ENCODE assay signal across 9 cellular contexts in genomic region chr1:152309320-152309901, GRCh38. TPM values are rescaled to one million over a fixed set of nuclear protein-coding genes. Genes with fewer than 3 reads are reported as not detected.
"Had no signal": no experiment of that assay in that cellular context is flagged by ENCODE, and none has a peak within 500 bp of the region (broad histone marks: within the 10 kb centered on the region; RNA-seq: fewer than 3 reads in every experiment).

No MANE protein-coding gene starts in this region.

RNA-seq across cellular contexts. Expression of gene FLG, which starts 15.6 kb away (rescaled TPM):
- total RNA-seq: NCI-H460, OCI-LY7, PC-9, Right ventricle myocardium superior had no signal
- polyA plus RNA-seq: SK-N-SH had no signal

RNA-seq across cellular contexts. Expression of gene FLG2, which starts 50.4 kb away (rescaled TPM):
- total RNA-seq: LHCN-M2, MCF 10A, OCI-LY7, PC-9, Right ventricle myocardium superior, RPMI7951, SJSA1 had no signal
- polyA plus RNA-seq: SK-N-SH had no signal
